ENCODE assay signal across 8 cellular contexts in the genomic region with DNA sequence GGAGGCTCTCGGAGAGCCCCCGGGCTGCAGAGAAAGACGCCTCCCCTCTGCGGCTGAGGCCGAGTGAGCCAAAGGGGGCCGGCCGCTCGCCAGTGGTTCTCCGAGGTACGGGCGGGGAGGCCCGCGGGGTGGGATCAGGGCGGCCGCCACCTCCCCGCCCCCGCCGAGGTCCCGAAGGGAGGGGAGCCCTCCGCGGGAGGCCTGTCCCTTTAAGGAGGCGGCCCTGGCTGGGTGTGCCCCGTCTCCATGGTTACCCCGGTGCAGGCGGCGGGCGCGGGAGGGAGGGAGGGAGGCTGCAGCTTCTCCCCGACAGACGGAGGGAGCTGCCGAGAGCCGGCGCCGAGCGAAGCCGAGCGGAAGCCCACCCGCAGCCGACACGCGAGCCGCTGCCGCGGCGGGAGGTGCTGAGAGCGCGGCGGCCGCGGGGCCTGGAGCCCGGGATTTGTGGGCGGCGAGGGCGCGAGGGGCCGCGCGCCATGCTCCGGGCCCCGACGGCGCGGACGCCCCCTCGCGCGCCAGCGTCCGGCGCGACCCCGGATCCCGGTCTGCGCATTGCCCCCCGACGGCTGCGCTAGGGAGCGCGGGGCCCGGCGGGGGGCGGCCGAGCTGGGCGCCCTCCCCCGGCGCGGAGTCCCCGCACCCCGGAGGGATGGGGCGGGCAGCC. TPM values are rescaled to one million over a fixed set of nuclear protein-coding genes. Genes with fewer than 3 reads are reported as not detected.
DNase-seq lines count a peak whose midpoint lies in the region; ATAC-seq and TF ChIP-seq lines count a peak whose summit lies in the region.

Gene KCNH3, plus strand, starts transcription at position 291 of the 664 bp plus-strand sequence. CDS start 387 bp downstream, outside the sequence.

- no peak within 1 kb of the TSS for H3K4ac ChIP-seq in mesendoderm (ENCODE audit: low read depth, low read length)

- H3K18ac ChIP-seq in mesendoderm (ENCODE audit: low read length) = no peak within 1 kb of the TSS

- peak; percentile 58 for ATAC-seq in HG03439 (IDR thresholded peaks at IDR 0.05; ENCODE audit: unreplicated experiment)

- no peak within 1 kb of the TSS for H2BK5ac ChIP-seq in mesendoderm (ENCODE audit: low read length)

- peak within 1 kb of the TSS; percentile 19 for H3K9ac ChIP-seq in mesendoderm (ENCODE audit: low read length)

- H3K9me3 ChIP-seq in effector memory CD4-positive, alpha-beta T cell (ENCODE audit: control insufficient read depth, low read length) = no peaks in the 10 kb centered on the region

- H2AK5ac ChIP-seq in mesendoderm (ENCODE audit: low read length) = no peak within 1 kb of the TSS

- no peaks in the 10 kb centered on the region for H3K36me3 ChIP-seq in effector memory CD4-positive, alpha-beta T cell (ENCODE audit: control insufficient read depth, insufficient read depth, low read length)
- no peaks in the 10 kb centered on the region for H3K36me3 ChIP-seq in mesendoderm (ENCODE audit: control insufficient read depth, insufficient read depth, low read length)

- H4K8ac ChIP-seq in mesendoderm (ENCODE audit: low read depth, low read length) = no peak within 1 kb of the TSS

- H3K27ac ChIP-seq in effector memory CD4-positive, alpha-beta T cell (ENCODE audit: insufficient read depth, low read length, poor library complexity, severe bottlenecking) = no peak within 1 kb of the TSS
- no peak within 1 kb of the TSS for H3K27ac ChIP-seq in mesendoderm (ENCODE audit: low read depth, low read length)

- in situ Hi-C loops in GM13977 (cut with MboI; ENCODE audit: low pct_unique_long_range_greater_than_20kb, low sequenced_read_pairs, unreplicated experiment) = no loop called here

- H3K4me2 ChIP-seq in mesendoderm (ENCODE audit: low read length) = peak within 1 kb of the TSS; percentile 56

- no peaks in the 10 kb centered on the region for H3K27me3 ChIP-seq in effector memory CD4-positive, alpha-beta T cell (replicated peaks; ENCODE audit: control insufficient read depth, insufficient read depth, low read length, poor library complexity, severe bottlenecking)
- H3K27me3 ChIP-seq in mesendoderm (ENCODE audit: insufficient read depth, low read length, poor library complexity) = peaks cover 50% of the 10 kb centered on the region

- H4K5ac ChIP-seq in mesendoderm (ENCODE audit: low read length) = no peak within 1 kb of the TSS

- H2BK15ac ChIP-seq in mesendoderm (replicated peaks; ENCODE audit: low read depth) = no peak within 1 kb of the TSS

- H3K4me1 ChIP-seq in effector memory CD4-positive, alpha-beta T cell (ENCODE audit: control insufficient read depth, insufficient read depth, low read length, poor library complexity, severe bottlenecking) = peaks cover 21% of the 10 kb centered on the region
- peaks cover 2% of the 10 kb centered on the region for H3K4me1 ChIP-seq in mesendoderm (ENCODE audit: control insufficient read depth, low read depth, low read length)

- DNase-seq in GM13977 (ENCODE audit: low spot score) (peak; percentile 98), NCI-H82 (lab: John Stamatoyannopoulos, UW) (peak; percentile 96), mesendoderm (peak; percentile 76), SKM-1 treated with dmso at 0.1 percent for 144 hours (lab: John Stamatoyannopoulos, UW; ENCODE audit: unreplicated experiment) (no peak)
- DNase-seq in activated CD8-positive, alpha-beta memory T cell treated with anti-CD3 and anti-CD28 coated beads for 24 hours = peak; percentile 91
- peak; percentile 84 to 88 (median 87) for DNase-seq in effector memory CD4-positive, alpha-beta T cell
- DNase-seq in stimulated activated CD8-positive, alpha-beta memory T cell treated with anti-CD3 and anti-CD28 coated beads, Interleukin-12 subunit alpha, Interleukin-12 subunit beta, amount 100 ng/mL, for 24 hours (ENCODE audit: extremely low read depth) = peak; percentile 71

- no peaks in the 10 kb centered on the region for H3K79me1 ChIP-seq in mesendoderm (ENCODE audit: low read length)

- no peaks in the 10 kb centered on the region for H3K79me2 ChIP-seq in mesendoderm (ENCODE audit: control insufficient read depth, insufficient read depth, low read length)

- H3K4me3 ChIP-seq in effector memory CD4-positive, alpha-beta T cell (ENCODE audit: insufficient read depth, low read depth, low read length, poor library complexity, severe bottlenecking) = peak within 1 kb of the TSS; percentile 68
- no peak within 1 kb of the TSS for H3K4me3 ChIP-seq in mesendoderm (ENCODE audit: low read length)

- no peak within 1 kb of the TSS for H2BK120ac ChIP-seq in mesendoderm (ENCODE audit: low read depth, low read length)

- no CpG with 5 or more reads among the region's 90 CpGs for WGBS in mesendoderm (ENCODE audit: extremely low coverage, insufficient coverage, low lambda C conversion rate)

- no peak for TF ChIP-seq CTCF in GM13977 (IDR thresholded peaks at IDR 0.05; ENCODE audit: extremely low read depth, insufficient read depth, missing control alignments)

- H3K56ac ChIP-seq in mesendoderm (ENCODE audit: low read length) = peak within 1 kb of the TSS; percentile 5

- H3K23ac ChIP-seq in mesendoderm (ENCODE audit: low read length) = no peak within 1 kb of the TSS

RNA-seq across cellular contexts. Expression of gene KCNH3, which starts in this region (rescaled TPM):
- 0.07 TPM for polyA plus RNA-seq in mesendoderm (2013, experiment 1 of 2)
- polyA plus RNA-seq in mesendoderm (2013, experiment 2 of 2) = 0.06 TPM
